Comparison of ENCODE assay signal across 12 cellular contexts in the genomic region with DNA sequence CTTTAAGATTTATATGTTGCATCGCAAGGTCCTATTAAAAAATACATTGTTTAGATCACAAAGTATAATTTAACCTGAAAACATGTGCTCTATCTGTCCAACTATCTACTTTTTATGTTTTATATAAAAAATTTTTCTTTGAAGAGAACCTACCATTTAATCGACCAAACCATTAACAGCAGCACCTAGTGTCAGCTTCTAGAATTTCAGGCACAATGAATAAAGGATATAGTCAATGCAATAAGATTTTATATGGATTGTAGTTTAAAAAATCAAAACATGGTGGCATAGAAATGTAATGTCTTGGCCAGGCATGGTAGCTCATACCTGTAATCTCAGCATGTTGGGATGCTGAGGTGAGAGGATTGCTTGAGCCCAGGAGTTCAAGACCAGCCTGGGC.
DNase-seq lines count a peak whose midpoint lies in the region; ATAC-seq and TF ChIP-seq lines count a peak whose summit lies in the region.
"Had no signal": no experiment of that assay in that cellular context is flagged by ENCODE, and none has a peak within 500 bp of the region (broad histone marks: within the 10 kb centered on the region; RNA-seq: fewer than 3 reads in every experiment).

No MANE protein-coding gene starts in this region.

- no peaks in the 10 kb centered on the region for H3K9me3 ChIP-seq in RWPE2 (ENCODE audit: severe bottlenecking)

- TF ChIP-seq CTCF in C4-2B (conservative IDR thresholded peaks at IDR 0.05) (peak; percentile 57), RWPE2 (IDR thresholded peaks at IDR 0.05; ENCODE audit: poor library complexity, severe bottlenecking) (peak; percentile 35), glutamatergic neuron (IDR thresholded peaks at IDR 0.05; ENCODE audit: partially characterized antibody, unreplicated experiment) (peak; percentile 76)

- H3K4me3 ChIP-seq in RWPE2 (ENCODE audit: severe bottlenecking) = no peak overlapping the region
- H3K4me3 ChIP-seq: tibial nerve had no signal

- H3K4me3 Mint-ChIP-seq in glutamatergic neuron (ENCODE audit: unreplicated experiment) = no peak overlapping the region
- H3K4me3 Mint-ChIP-seq: activated naive CD8-positive, alpha-beta T cell treated with anti-CD3 and anti-CD28 coated beads for 36 hours had no signal

- no peaks in the 10 kb centered on the region for H3K27me3 ChIP-seq in RWPE2 (ENCODE audit: insufficient read depth, poor library complexity, severe bottlenecking)
- H3K27me3 ChIP-seq: tibial nerve had no signal

- no peak overlapping the region for H3K27ac Mint-ChIP-seq in glutamatergic neuron (ENCODE audit: unreplicated experiment)
- H3K27ac Mint-ChIP-seq: activated naive CD8-positive, alpha-beta T cell treated with anti-CD3 and anti-CD28 coated beads for 36 hours had no signal

- H3K36me3 Mint-ChIP-seq in glutamatergic neuron (ENCODE audit: unreplicated experiment) = no peaks in the 10 kb centered on the region
- H3K36me3 Mint-ChIP-seq: activated naive CD8-positive, alpha-beta T cell treated with anti-CD3 and anti-CD28 coated beads for 36 hours had no signal

- no peak for DNase-seq in RWPE2 (ENCODE audit: low spot score)
- no peak for DNase-seq in glutamatergic neuron
- DNase-seq in posterior vena cava (ENCODE audit: low spot score) = no peak
- DNase-seq: activated naive CD8-positive, alpha-beta T cell treated with anti-CD3 and anti-CD28 coated beads for 36 hours; kidney glomerular epithelial cell had no signal

- no peaks in the 10 kb centered on the region for H3K27me3 Mint-ChIP-seq in glutamatergic neuron (ENCODE audit: unreplicated experiment)
- H3K27me3 Mint-ChIP-seq: activated naive CD8-positive, alpha-beta T cell treated with anti-CD3 and anti-CD28 coated beads for 36 hours had no signal

- ATAC-seq in GM18907 (IDR thresholded peaks at IDR 0.05; ENCODE audit: unreplicated experiment) (peak; percentile 58), RWPE2 (ENCODE audit: low read depth) (no peak), HG03442 (IDR thresholded peaks at IDR 0.05; ENCODE audit: unreplicated experiment) (no peak), HG03280 (IDR thresholded peaks at IDR 0.05; ENCODE audit: unreplicated experiment) (no peak), HG03097 (IDR thresholded peaks at IDR 0.05; ENCODE audit: low FRiP score, unreplicated experiment) (no peak)

- H3K27ac ChIP-seq in C4-2B (no peak overlapping the region), RWPE2 (ENCODE audit: poor library complexity, severe bottlenecking) (no peak overlapping the region)
- H3K27ac ChIP-seq: parathyroid adenoma, tibial nerve had no signal

- intact Hi-C loops in posterior vena cava (cut with DNase I) = no loop called here

- no peaks in the 10 kb centered on the region for H3K9me3 Mint-ChIP-seq in glutamatergic neuron (ENCODE audit: unreplicated experiment)

- H3K4me1 ChIP-seq in RWPE2 (ENCODE audit: insufficient read depth, poor library complexity, severe bottlenecking) = no peaks in the 10 kb centered on the region
- H3K4me1 ChIP-seq: parathyroid adenoma, tibial nerve had no signal

- H3K4me1 Mint-ChIP-seq in glutamatergic neuron (ENCODE audit: low read depth, unreplicated experiment) = peaks cover 6% of the 10 kb centered on the region
- H3K4me1 Mint-ChIP-seq: activated naive CD8-positive, alpha-beta T cell treated with anti-CD3 and anti-CD28 coated beads for 36 hours had no signal

- H3K36me3 ChIP-seq in RWPE2 (ENCODE audit: low read depth) = no peaks in the 10 kb centered on the region
- H3K36me3 ChIP-seq: tibial nerve had no signal
